In the genomic region with DNA sequence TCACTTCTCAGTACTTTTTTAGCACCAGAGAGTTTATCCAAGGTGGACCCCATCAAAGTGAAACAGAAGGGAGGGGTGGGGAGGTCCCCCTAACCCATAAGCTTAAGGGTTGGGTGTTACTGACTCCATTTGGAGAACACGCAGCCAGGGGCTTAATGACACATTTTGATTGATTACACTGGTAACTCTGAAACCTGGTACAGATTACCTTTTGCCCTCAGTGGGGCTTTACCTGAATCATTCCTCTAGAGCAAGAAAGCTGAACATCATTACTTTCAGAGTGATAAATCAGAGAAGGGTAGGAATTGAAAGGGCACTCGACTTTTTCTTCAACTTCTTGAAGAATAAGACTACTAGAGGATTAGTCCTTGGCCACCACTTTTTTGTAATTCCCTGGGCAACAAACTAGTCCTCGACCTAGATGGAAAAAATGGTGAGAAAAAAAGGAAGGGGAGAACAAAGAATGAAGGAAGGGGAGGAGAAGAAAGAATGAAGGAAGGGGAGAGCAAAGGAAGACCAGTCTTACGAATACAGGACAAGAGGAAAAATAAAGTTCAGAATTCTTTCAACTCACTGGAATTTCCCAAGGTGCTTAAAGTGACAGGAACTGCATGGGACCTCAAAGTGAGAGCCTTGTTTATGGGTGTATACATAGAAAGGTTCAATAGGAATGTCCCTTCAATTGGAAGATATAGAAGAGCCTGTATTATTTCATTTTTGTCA, we compare ENCODE assay signal across 22 cellular contexts.
DNase-seq lines count a peak whose midpoint lies in the region; ATAC-seq and TF ChIP-seq lines count a peak whose summit lies in the region.
"Had no signal": no experiment of that assay in that cellular context is flagged by ENCODE, and none has a peak within 500 bp of the region (broad histone marks: within the 10 kb centered on the region; RNA-seq: fewer than 3 reads in every experiment).

No MANE protein-coding gene starts in this region.

- H3K4me1 Mint-ChIP-seq in activated B cell treated with CpG ODN at 0.5 μM for 24 hours (peaks cover 87% of the 10 kb centered on the region), immature natural killer cell (peaks cover 63 to 65% of the 10 kb centered on the region in 2 donors), glutamatergic neuron (ENCODE audit: low read depth, unreplicated experiment) (peaks cover 8% of the 10 kb centered on the region)

- H3K27ac Mint-ChIP-seq in activated B cell treated with CpG ODN at 0.5 μM for 24 hours (peak overlapping the region; percentile 76), immature natural killer cell (peak overlapping the region in 4 of 6 donors; percentile 6 to 88 (median 50)), glutamatergic neuron (ENCODE audit: unreplicated experiment) (no peak overlapping the region)
- H3K27ac Mint-ChIP-seq: H9, neural progenitor cell, progenitor cell of endocrine pancreas had no signal

- H3K79me2 ChIP-seq in ACC112 (ENCODE audit: control insufficient read depth, insufficient read depth, low read length, unreplicated experiment), result no peaks in the 10 kb centered on the region

- no peaks in the 10 kb centered on the region for H3K36me3 Mint-ChIP-seq in activated B cell treated with CpG ODN at 0.5 μM for 24 hours (ENCODE audit: low read depth)
- peaks cover 0 to 13% (median 0%) of the 10 kb centered on the region in 3 donors for H3K36me3 Mint-ChIP-seq in immature natural killer cell
- peaks cover 4% of the 10 kb centered on the region for H3K36me3 Mint-ChIP-seq in glutamatergic neuron (ENCODE audit: unreplicated experiment)

- CTCF ChIA-PET in activated B cell treated with CpG ODN at 0.5 μM for 24 hours (lab: Charles Lee), result no interaction called here

- peaks cover 35% of the 10 kb centered on the region for H3K4me1 ChIP-seq in ACC112 (ENCODE audit: control insufficient read depth, insufficient read depth, low read length, unreplicated experiment)
- H3K4me1 ChIP-seq: neural progenitor cell, SJCRH30, uterus had no signal

- H3K27me3 ChIP-seq in ACC112 (ENCODE audit: insufficient read depth, low read length), result no peaks in the 10 kb centered on the region
- H3K27me3 ChIP-seq: neural progenitor cell, SJCRH30, uterus had no signal

- H3K27me3 Mint-ChIP-seq in activated B cell treated with CpG ODN at 0.5 μM for 24 hours (no peaks in the 10 kb centered on the region), immature natural killer cell (ENCODE audit: low read depth in 3 of 3) (peaks cover 0 to 15% (median 3%) of the 10 kb centered on the region in 3 donors), glutamatergic neuron (ENCODE audit: unreplicated experiment) (no peaks in the 10 kb centered on the region)
- H3K27me3 Mint-ChIP-seq: progenitor cell of endocrine pancreas had no signal

- H3K36me3 ChIP-seq in ACC112 (ENCODE audit: insufficient read depth, low read length), result no peaks in the 10 kb centered on the region
- H3K36me3 ChIP-seq: left ventricle myocardium inferior, neural progenitor cell, SJCRH30, uterus had no signal

- no peak overlapping the region for H3K4me3 ChIP-seq in ACC112 (ENCODE audit: low read depth, low read length)
- H3K4me3 ChIP-seq: left ventricle myocardium inferior, neural progenitor cell, SJCRH30, uterus had no signal

- no peak for TF ChIP-seq CTCF in activated B cell treated with CpG ODN at 0.5 μM for 24 hours (IDR thresholded peaks at IDR 0.05)
- no peak for TF ChIP-seq CTCF in glutamatergic neuron (IDR thresholded peaks at IDR 0.05; ENCODE audit: partially characterized antibody, unreplicated experiment)

- H3K4me3 Mint-ChIP-seq in activated B cell treated with CpG ODN at 0.5 μM for 24 hours (peak overlapping the region; percentile 32), immature natural killer cell (no peak overlapping the region), glutamatergic neuron (ENCODE audit: unreplicated experiment) (no peak overlapping the region)
- H3K4me3 Mint-ChIP-seq: H9, neural progenitor cell had no signal

- H2AFZ ChIP-seq in ACC112 (ENCODE audit: low read length, unreplicated experiment), result no peak overlapping the region
- H2AFZ ChIP-seq: neural progenitor cell had no signal

- intact Hi-C loops in activated B cell treated with CpG ODN at 0.5 μM for 24 hours (cut with micrococcal nuclease), result loop anchor here (10.0 kb wide), 1 partner anchor 1388 kb away; a partner anchor contains a TSS

- DNase-seq in activated CD4-positive, alpha-beta T cell treated with anti-CD3 and anti-CD28 coated beads for 48 hours, result peak; percentile 66
- DNase-seq in activated CD4-positive, alpha-beta T cell treated with anti-CD3 and anti-CD28 coated beads for 4 hours, result no peak
- DNase-seq in activated B cell treated with CpG ODN at 0.5 μM for 24 hours (no peak), immature natural killer cell (no peak), 8988T (no peak), glutamatergic neuron (no peak)
- no peak for DNase-seq in NK-92 treated with Interleukin-12 subunit alpha and Interleukin-12 subunit beta, amount 100 ng/mL, for 24 hours (lab: John Stamatoyannopoulos, UW)
- DNase-seq: C1 segment of cervical spinal cord; EL; H9; head of caudate nucleus; left ventricle myocardium inferior; NCI-H1930; NCI-H226; SJCRH30; stimulated activated CD4-positive, alpha-beta T cell treated with anti-CD3 and anti-CD28 coated beads, Interleukin-4, amount 100 ng/mL, for 24 hours; T-helper 9 cell; uterus had no signal

- peak overlapping the region; percentile 97; the same call in 1 of the 2 replicates for H3K27ac ChIP-seq in ACC112 (ENCODE audit: low read depth, low read length)
- H3K27ac ChIP-seq: left ventricle myocardium inferior, neural progenitor cell, SJCRH30, uterus had no signal

- ATAC-seq in activated B cell treated with CpG ODN at 0.5 μM for 24 hours (ENCODE audit: low read depth), result no peak
- ATAC-seq: activated CD4-positive, CD25-positive, alpha-beta regulatory T cell treated with anti-CD3 and anti-CD28 coated beads, Interleukin-2, amount 50 U/mL, for 24 hours had no signal

- POLR2A ChIA-PET in activated B cell treated with CpG ODN at 0.5 μM for 24 hours (lab: Charles Lee), result interaction anchor here (0.6 to 1.0 kb wide), 2 partner anchors 8 to 707 kb away, joined by 5 to 6 read pairs; no protein-coding TSS in a partner anchor

- H3K9me3 Mint-ChIP-seq in activated B cell treated with CpG ODN at 0.5 μM for 24 hours, result no peaks in the 10 kb centered on the region
- peaks cover 0 to 9% (median 3%) of the 10 kb centered on the region in 6 donors for H3K9me3 Mint-ChIP-seq in immature natural killer cell
- H3K9me3 Mint-ChIP-seq in glutamatergic neuron (ENCODE audit: unreplicated experiment), result no peaks in the 10 kb centered on the region
- H3K9me3 Mint-ChIP-seq: H9 had no signal
